ENCODE assay signal across 16 cellular contexts in genomic region chr5:176750144-176750543, GRCh38.
"Had no signal": no experiment of that assay in that cellular context is flagged by ENCODE, and none has a peak within 500 bp of the region (broad histone marks: within the 10 kb centered on the region; RNA-seq: fewer than 3 reads in every experiment).

No MANE protein-coding gene starts in this region.

- H3K4me3 ChIP-seq: heart left ventricle, mucosa of descending colon, ovary, smooth muscle cell, tibial artery had no signal

- H3K27ac Mint-ChIP-seq: dendritic cell treated with granulocyte-macrophage colony-stimulating factor and Interleukin-4, amounts not matched to agents 40 ng/mL and 50 ng/mL, for 4 days; stimulated activated effector memory CD8-positive, alpha-beta T cell treated with anti-CD3 and anti-CD28 coated beads, Interleukin-12 subunit alpha, Interleukin-12 subunit beta, amount 100 ng/mL, for 72 hours; stimulated activated naive CD8-positive, alpha-beta T cell treated with anti-CD3 and anti-CD28 coated beads, Interleukin-15, Interleukin-2, amounts not matched to agents 100 ng/mL and 50 ng/mL, for 24 hours had no signal

- H3K9me3 ChIP-seq: mucosa of descending colon, ovary had no signal

- H3K27ac ChIP-seq: heart left ventricle, ovary, tibial artery had no signal

- H3K9me3 Mint-ChIP-seq: stimulated activated effector memory CD8-positive, alpha-beta T cell treated with anti-CD3 and anti-CD28 coated beads, Interleukin-12 subunit alpha, Interleukin-12 subunit beta, amount 100 ng/mL, for 72 hours; stimulated activated naive CD8-positive, alpha-beta T cell treated with anti-CD3 and anti-CD28 coated beads, Interleukin-15, Interleukin-2, amounts not matched to agents 100 ng/mL and 50 ng/mL, for 24 hours had no signal

- H3K4me1 ChIP-seq: tibial artery had no signal

- H3K4me3 Mint-ChIP-seq: dendritic cell treated with granulocyte-macrophage colony-stimulating factor and Interleukin-4, amounts not matched to agents 40 ng/mL and 50 ng/mL, for 4 days; naive thymus-derived CD8-positive, alpha-beta T cell; neural crest cell; stimulated activated effector memory CD8-positive, alpha-beta T cell treated with anti-CD3 and anti-CD28 coated beads, Interleukin-12 subunit alpha, Interleukin-12 subunit beta, amount 100 ng/mL, for 72 hours; stimulated activated naive CD8-positive, alpha-beta T cell treated with anti-CD3 and anti-CD28 coated beads, Interleukin-15, Interleukin-2, amounts not matched to agents 100 ng/mL and 50 ng/mL, for 24 hours had no signal

- DNase-seq: cerebellar nuclear complex; erythroblast; heart left ventricle; hippocampal formation; mucosa of descending colon; ovary; right cardiac atrium; stimulated activated CD4-positive, alpha-beta T cell treated with anti-CD3 and anti-CD28 coated beads, Interleukin-4, amount 100 ng/mL, for 1 hour; tibial artery had no signal

- ATAC-seq: heart left ventricle; left lobe of liver; mucosa of descending colon; naive thymus-derived CD8-positive, alpha-beta T cell; right cardiac atrium; stimulated activated effector memory CD8-positive, alpha-beta T cell treated with anti-CD3 and anti-CD28 coated beads, Interleukin-12 subunit alpha, Interleukin-12 subunit beta, amount 100 ng/mL, for 72 hours had no signal

- H3K36me3 Mint-ChIP-seq: naive thymus-derived CD8-positive, alpha-beta T cell had no signal

- H3K36me3 ChIP-seq: heart left ventricle, ovary, tibial artery had no signal

- H3K27me3 ChIP-seq: ovary had no signal
